33 cellular contexts compared by ENCODE assay signal in genomic region chr9:90841615-90842014, GRCh38. TPM values are rescaled to one million over a fixed set of nuclear protein-coding genes. Genes with fewer than 3 reads are reported as not detected.
"Had no signal": no experiment of that assay in that cellular context is flagged by ENCODE, and none has a peak within 500 bp of the region (broad histone marks: within the 10 kb centered on the region; RNA-seq: fewer than 3 reads in every experiment).

No MANE protein-coding gene starts in this region.

- H3K9ac ChIP-seq: parathyroid adenoma had no signal

- H3K27me3 Mint-ChIP-seq: stimulated activated naive B cell treated with anti-CD40 and anti-IgM and Interleukin-4, amounts not matched to agents 10 μg/mL and 1 μg/mL and 100 μg/mL, for 72 hours had no signal

- H3K4me3 ChIP-seq: ascending aorta, cardiac muscle cell, coronary artery, dorsolateral prefrontal cortex, gastroesophageal sphincter, hepatocyte, psoas muscle, stomach, tibial nerve had no signal

- H3K27me3 ChIP-seq: ascending aorta, cardiac muscle cell, dorsolateral prefrontal cortex, gastroesophageal sphincter, hepatocyte, stomach, tibial nerve had no signal

- H3K27ac ChIP-seq: ascending aorta, cardiac muscle cell, coronary artery, dorsolateral prefrontal cortex, gastroesophageal sphincter, hepatocyte, parathyroid adenoma, psoas muscle, stomach, tibial nerve, WERI-Rb-1 had no signal

- H3K4me3 Mint-ChIP-seq: activated naive CD4-positive, alpha-beta T cell treated with anti-CD3 and anti-CD28 coated beads for 36 hours; activated naive CD8-positive, alpha-beta T cell treated with anti-CD3 and anti-CD28 coated beads, Interleukin-2, amount 10 ng/mL, durations not matched to agents 7 days and 5 days; brain; effector memory CD8-positive, alpha-beta T cell; naive thymus-derived CD4-positive, alpha-beta T cell; stimulated activated naive B cell treated with anti-CD40 and anti-IgM and Interleukin-4, amounts not matched to agents 10 μg/mL and 1 μg/mL and 100 μg/mL, for 72 hours had no signal

- DNase-seq: activated CD4-positive, alpha-beta T cell treated with anti-CD3 and anti-CD28 coated beads for 48 hours; activated CD4-positive, alpha-beta T cell treated with anti-CD3 and anti-CD28 coated beads, Interleukin-2, amount 50 U/mL, for 48 hours; activated effector memory CD4-positive, alpha-beta T cell treated with Interleukin-2 at 50 U/mL for 16 hours; activated naive CD4-positive, alpha-beta T cell treated with anti-CD3 and anti-CD28 coated beads for 36 hours; activated naive CD8-positive, alpha-beta T cell treated with anti-CD3 and anti-CD28 coated beads, Interleukin-2, amount 10 ng/mL, durations not matched to agents 7 days and 5 days; cerebellar nuclear complex; dorsolateral prefrontal cortex; effector memory CD8-positive, alpha-beta T cell; kidney; left colon; mammary epithelial cell; midbrain; naive thymus-derived CD4-positive, alpha-beta T cell; occipital lobe; psoas muscle; stimulated activated CD4-positive, alpha-beta T cell treated with anti-CD3 and anti-CD28 coated beads, Interleukin-15, amount 100 ng/mL, for 24 hours; stimulated activated CD4-positive, alpha-beta T cell treated with anti-CD3 and anti-CD28 coated beads, Interleukin-2, amount 100 ng/mL, for 24 hours; stimulated activated naive B cell treated with anti-CD40 and anti-IgM and Interleukin-4, amounts not matched to agents 10 μg/mL and 1 μg/mL and 100 μg/mL, for 72 hours; stomach; T1000; WERI-Rb-1 had no signal

- H3K9me3 ChIP-seq: ascending aorta, gastroesophageal sphincter, psoas muscle, stomach, tibial nerve had no signal

- H3K27ac Mint-ChIP-seq: activated naive CD4-positive, alpha-beta T cell treated with anti-CD3 and anti-CD28 coated beads for 36 hours; activated naive CD8-positive, alpha-beta T cell treated with anti-CD3 and anti-CD28 coated beads, Interleukin-2, amount 10 ng/mL, durations not matched to agents 7 days and 5 days; brain; effector memory CD8-positive, alpha-beta T cell; naive thymus-derived CD4-positive, alpha-beta T cell; stimulated activated naive B cell treated with anti-CD40 and anti-IgM and Interleukin-4, amounts not matched to agents 10 μg/mL and 1 μg/mL and 100 μg/mL, for 72 hours had no signal

- ATAC-seq: activated CD4-positive, CD25-positive, alpha-beta regulatory T cell treated with anti-CD3 and anti-CD28 coated beads, Interleukin-2, amount 50 U/mL, for 24 hours; effector memory CD8-positive, alpha-beta T cell; gastroesophageal sphincter; left colon; naive thymus-derived CD4-positive, alpha-beta T cell; psoas muscle; stimulated activated naive B cell treated with anti-CD40 and anti-IgM and Interleukin-4, amounts not matched to agents 10 μg/mL and 1 μg/mL and 100 μg/mL, for 72 hours had no signal

- H3K36me3 Mint-ChIP-seq: activated naive CD8-positive, alpha-beta T cell treated with anti-CD3 and anti-CD28 coated beads, Interleukin-2, amount 10 ng/mL, durations not matched to agents 7 days and 5 days; brain; naive thymus-derived CD4-positive, alpha-beta T cell had no signal

- H3K36me3 ChIP-seq: ascending aorta, cardiac muscle cell, tibial nerve had no signal

- FAIRE-seq: kidney had no signal

- H3K4me1 ChIP-seq: ascending aorta, gastroesophageal sphincter, stomach had no signal

- H3K4me1 Mint-ChIP-seq: activated naive CD8-positive, alpha-beta T cell treated with anti-CD3 and anti-CD28 coated beads, Interleukin-2, amount 10 ng/mL, durations not matched to agents 7 days and 5 days; brain had no signal

- H2AFZ ChIP-seq: hepatocyte, parathyroid adenoma had no signal

- H3K9me3 Mint-ChIP-seq: activated naive CD4-positive, alpha-beta T cell treated with anti-CD3 and anti-CD28 coated beads for 36 hours; activated naive CD8-positive, alpha-beta T cell treated with anti-CD3 and anti-CD28 coated beads, Interleukin-2, amount 10 ng/mL, durations not matched to agents 7 days and 5 days; brain; effector memory CD8-positive, alpha-beta T cell; naive thymus-derived CD4-positive, alpha-beta T cell; stimulated activated naive B cell treated with anti-CD40 and anti-IgM and Interleukin-4, amounts not matched to agents 10 μg/mL and 1 μg/mL and 100 μg/mL, for 72 hours had no signal

- H3K79me2 ChIP-seq: hepatocyte had no signal

- H3K4me2 ChIP-seq: hepatocyte had no signal

RNA-seq across cellular contexts. Expression of gene SYK, which starts 40.0 kb away (rescaled TPM):
- total RNA-seq: cardiac muscle cell, fibroblast of lung, fibroblast of villous mesenchyme had no signal
- polyA plus RNA-seq: cardiac muscle cell, fibroblast of lung, neural cell had no signal
